In genomic region chr10:109956454-109957091, GRCh38 we compare ENCODE assay signal across 8 cellular contexts. TPM values are rescaled to one million over a fixed set of nuclear protein-coding genes. Genes with fewer than 3 reads are reported as not detected.
DNase-seq lines count a peak whose midpoint lies in the region; ATAC-seq and TF ChIP-seq lines count a peak whose summit lies in the region.

No MANE protein-coding gene starts in this region.

- no peak overlapping the region for H4K91ac ChIP-seq in IMR-90 (ENCODE audit: insufficient read depth, low read depth, low read length)

- H3K4me3 Mint-ChIP-seq in stimulated activated naive CD8-positive, alpha-beta T cell treated with anti-CD3 and anti-CD28 coated beads, Interleukin-15, amount 100 ng/mL, for 72 hours = no peak overlapping the region

- no peak overlapping the region for H3K4ac ChIP-seq in IMR-90 (ENCODE audit: low read depth, low read length)

- H3K27ac Mint-ChIP-seq in stimulated activated naive CD8-positive, alpha-beta T cell treated with anti-CD3 and anti-CD28 coated beads, Interleukin-15, amount 100 ng/mL, for 72 hours = no peak overlapping the region

- H3K79me1 ChIP-seq in IMR-90 (ENCODE audit: low read depth in 1 of 2, low read length in 2 of 2) = no peaks in the 10 kb centered on the region

- H3K14ac ChIP-seq in IMR-90 (replicated peaks; ENCODE audit: low read depth, low read length) = no peak overlapping the region

- in situ Hi-C loops in IMR-90 (cut with MboI; ENCODE audit: low sequenced_read_pairs) = no loop called here

- dilution Hi-C loops in IMR-90 (cut with HindIII; ENCODE audit: low sequenced_read_pairs, unreplicated experiment) = no loop called here

- intact Hi-C loops in IMR-90 (cut with micrococcal nuclease) (no loop called here), right cardiac atrium (cut with DNase I) (loop anchor here in 1 of 4 donors (10.0 kb wide), 1 partner anchor 72 kb away; no protein-coding TSS in a partner anchor), vagina (cut with DNase I) (no loop called here)

- H3K9me3 Mint-ChIP-seq in stimulated activated naive CD8-positive, alpha-beta T cell treated with anti-CD3 and anti-CD28 coated beads, Interleukin-15, amount 100 ng/mL, for 72 hours = no peaks in the 10 kb centered on the region

- no peak overlapping the region for H3K4me2 ChIP-seq in IMR-90 (ENCODE audit: low read depth, low read length)

- POLR2A ChIA-PET in GM10248 (lab: Yijun Ruan, JAX) = no interaction called here
- POLR2A ChIA-PET in IMR-90 (lab: Charles Lee; ENCODE audit: unreplicated experiment) = no interaction called here

- no peak overlapping the region for H4K8ac ChIP-seq in IMR-90 (ENCODE audit: low read depth in 2 of 2, low read length in 2 of 2)

- H3K4me1 Mint-ChIP-seq in stimulated activated naive CD8-positive, alpha-beta T cell treated with anti-CD3 and anti-CD28 coated beads, Interleukin-15, amount 100 ng/mL, for 72 hours = peaks cover 9% of the 10 kb centered on the region

- peak; percentile 70 for TF ChIP-seq RAD21 in IMR-90 (IDR thresholded peaks at IDR 0.05; ENCODE audit: low read length)

- no peak overlapping the region for H2BK20ac ChIP-seq in IMR-90 (ENCODE audit: low read depth, low read length)

- no peak overlapping the region for H3K56ac ChIP-seq in IMR-90 (ENCODE audit: extremely low read depth, insufficient read depth, low read length)

- H3K27me3 ChIP-seq in IMR-90 (ENCODE audit: control insufficient read depth, insufficient read depth, low read length) (no peaks in the 10 kb centered on the region), right cardiac atrium (ENCODE audit: control insufficient read depth, insufficient read depth) (no peaks in the 10 kb centered on the region), vagina (no peaks in the 10 kb centered on the region)

- H3K9me1 ChIP-seq in IMR-90 (ENCODE audit: insufficient read depth, low read length) = 0 out of 2 replicates have a peak, but pooled peaks cover 2% of the 10 kb centered on the region

- no peak overlapping the region for H4K5ac ChIP-seq in IMR-90 (ENCODE audit: low read depth, low read length)

- no peak overlapping the region for H3K23ac ChIP-seq in IMR-90 (ENCODE audit: low read depth, low read length)

- peaks cover 3% of the 10 kb centered on the region for H3K4me1 ChIP-seq in IMR-90 (ENCODE audit: control insufficient read depth, insufficient read depth, low read length)
- no peaks in the 10 kb centered on the region for H3K4me1 ChIP-seq in right cardiac atrium (ENCODE audit: control insufficient read depth, insufficient read depth, low read length)
- H3K4me1 ChIP-seq in vagina = no peaks in the 10 kb centered on the region

- H4K20me1 ChIP-seq in IMR-90 (ENCODE audit: insufficient read depth, low read length) = no peaks in the 10 kb centered on the region

- H3K4me3 ChIP-seq in AG09309 (ENCODE audit: control insufficient read depth, low read depth, low read length) = no peak overlapping the region
- no peak overlapping the region for H3K4me3 ChIP-seq in IMR-90 (ENCODE audit: insufficient read depth, low read depth, low read length)
- H3K4me3 ChIP-seq in right cardiac atrium (ENCODE audit: low read length) = no peak overlapping the region
- no peak overlapping the region for H3K4me3 ChIP-seq in vagina

- H3K9me3 ChIP-seq in IMR-90 (ENCODE audit: control insufficient read depth, insufficient read depth, low read length) = no peaks in the 10 kb centered on the region; the same call in 1 of the 2 replicates
- H3K9me3 ChIP-seq in right cardiac atrium (ENCODE audit: control insufficient read depth, low read length) = no peaks in the 10 kb centered on the region
- H3K9me3 ChIP-seq in vagina = no peaks in the 10 kb centered on the region

- no peak overlapping the region for H2AK9ac ChIP-seq in IMR-90 (replicated peaks; ENCODE audit: low read depth, low read length, poor library complexity)

- TF ChIP-seq POLR2A in IMR-90 (IDR thresholded peaks at IDR 0.05; ENCODE audit: low read depth, low read length) (no peak), vagina (IDR thresholded peaks at IDR 0.05) (no peak)

- no CpG with 5 or more reads among the region's 2 CpGs for WGBS in IMR-90 (ENCODE audit: extremely low coverage in 2 of 2, insufficient read length in 1 of 2), 2 experiments
- 97% methylated on average over 2 of the region's 2 CpGs for WGBS in right cardiac atrium

- H2BK5ac ChIP-seq in IMR-90 (ENCODE audit: low read depth, low read length, poor library complexity, severe bottlenecking) = no peak overlapping the region

- no peak overlapping the region for H2AK5ac ChIP-seq in IMR-90 (ENCODE audit: low read depth, low read length)

- H3K36me3 ChIP-seq in IMR-90 (ENCODE audit: control insufficient read depth, insufficient read depth, low read length) (no peaks in the 10 kb centered on the region), vagina (no peaks in the 10 kb centered on the region)

- no peak overlapping the region for H2BK120ac ChIP-seq in IMR-90 (ENCODE audit: low read depth, low read length)

- H3K27ac ChIP-seq in IMR-90 (ENCODE audit: insufficient read depth, low read length) (no peak overlapping the region), VCaP (no peak overlapping the region), right cardiac atrium (ENCODE audit: low read length) (no peak overlapping the region), vagina (no peak overlapping the region)

- no peaks in the 10 kb centered on the region for H3K27me3 Mint-ChIP-seq in stimulated activated naive CD8-positive, alpha-beta T cell treated with anti-CD3 and anti-CD28 coated beads, Interleukin-15, amount 100 ng/mL, for 72 hours

- ATAC-seq in IMR-90 (ENCODE audit: low read depth) (peak; percentile 68; the same call in 1 of the 2 replicates), right cardiac atrium (peak; percentile 43 to 50)
- ATAC-seq in stimulated activated naive CD8-positive, alpha-beta T cell treated with anti-CD3 and anti-CD28 coated beads, Interleukin-15, amount 100 ng/mL, for 72 hours = peak; percentile 82

- no peak overlapping the region for H2BK15ac ChIP-seq in IMR-90 (ENCODE audit: low read depth, low read length)

- TF ChIP-seq CTCF in AG09309 (IDR thresholded peaks at IDR 0.05; ENCODE audit: control insufficient read depth, insufficient read depth, low read depth, low read length, missing control alignments) (peak; percentile 63), GM10248 (IDR thresholded peaks at IDR 0.05; ENCODE audit: control extremely low read depth, extremely low read depth, low read depth, missing control alignments) (peak; percentile 67), IMR-90 (conservative IDR thresholded peaks at IDR 0.05; ENCODE audit: low read depth, low read length) (peak; percentile 52), VCaP (conservative IDR thresholded peaks at IDR 0.05) (peak; percentile 57; the same call in 1 of the 2 replicates), vagina (IDR thresholded peaks at IDR 0.05) (no peak)

- DNase-seq in AG09309 (ENCODE audit: low read depth) (no peak), GM10248 (ENCODE audit: extremely low spot score) (peak; percentile 62), H4 (ENCODE audit: low spot score) (peak; percentile 68), IMR-90 (peak; percentile 52), right cardiac atrium (no peak), vagina (ENCODE audit: extremely low spot score in 2 of 2) (no peak)
- peak; percentile 17 to 49 for DNase-seq in stimulated activated naive CD8-positive, alpha-beta T cell treated with anti-CD3 and anti-CD28 coated beads, Interleukin-15, amount 100 ng/mL, for 72 hours

- H3K18ac ChIP-seq in IMR-90 (ENCODE audit: low read depth, low read length) = no peak overlapping the region

- H3K9ac ChIP-seq in IMR-90 (ENCODE audit: low read depth, low read length) = no peak overlapping the region

- CTCF ChIA-PET in GM10248 (lab: Yijun Ruan, JAX) (interaction anchor here (0.7 to 2.7 kb wide), 12 partner anchors 8 to 76 kb away, joined by 3 to 13 read pairs (median 5); no protein-coding TSS in a partner anchor), IMR-90 (lab: Yijun Ruan, JAX) (no interaction called here)

- BruUV-seq in IMR-90 (replicated peaks; lab: Mats Ljungman, UMichigan) = no TSS peak

- no peak overlapping the region for H2AFZ ChIP-seq in IMR-90 (replicated peaks; ENCODE audit: low read length, poor library complexity)

TF ChIP-seq in IMR-90, 13 proteins besides CTCF, POLR2A, EP300 and RAD21:
- TF ChIP-seq SMC3 (IDR thresholded peaks at IDR 0.05; ENCODE audit: low read depth, low read length) (peak; percentile 65), USF2 (IDR thresholded peaks at IDR 0.05; ENCODE audit: low read depth, low read length) (no peak)

RNA-seq across cellular contexts. Expression of gene XPNPEP1, which starts 33.3 kb away (rescaled TPM):
- total RNA-seq in H4 (2014; rRNA removed; shearing (Covaris generic)) = 90.9 and 123 TPM in 2 replicates
- total RNA-seq in IMR-90 (2012; rRNA removed) (136 and 164 TPM in 2 replicates), right cardiac atrium (10 to 100 TPM; 36.9 to 47.4 (median 39.1) TPM), vagina (90.4 TPM)
- polyA plus RNA-seq in IMR-90 (2012; rRNA removed) (311 and 378 TPM in 2 replicates), right cardiac atrium (20.7 TPM)
- 71.3 and 117 TPM in 2 replicates for polyA plus RNA-seq in IMR-90 (2012; cell fraction: cytosol; rRNA removed)
- polyA plus RNA-seq in IMR-90 (2012; cell fraction: nucleus; rRNA removed; ENCODE audit: low replicate concordance) = 84.0 and 137 TPM in 2 replicates

RNA-seq across cellular contexts. Expression of gene ADD3, which starts 51.2 kb away (rescaled TPM):
- 457 and 546 TPM in 2 replicates for total RNA-seq in H4 (2014; rRNA removed; shearing (Covaris generic))
- total RNA-seq in IMR-90 (2012; rRNA removed) = 137 and 212 TPM in 2 replicates
- 138 and 153 TPM in 2 replicates for polyA plus RNA-seq in IMR-90 (2012; rRNA removed)
- polyA plus RNA-seq in IMR-90 (2012; cell fraction: cytosol; rRNA removed) = 10.8 and 15.8 TPM in 2 replicates
- polyA plus RNA-seq in IMR-90 (2012; cell fraction: nucleus; rRNA removed; ENCODE audit: low replicate concordance) = 20.6 and 239 TPM in 2 replicates
- total RNA-seq in right cardiac atrium = 100 to 1,000 TPM; 113 to 146 (median 124) TPM
- polyA plus RNA-seq in right cardiac atrium = 47.4 TPM
- total RNA-seq in vagina = 114 TPM

Comparison
In these comparisons a context has a peak if more than half of its experiments do, and no peak if none do; other contexts are left out.
1. DNase-seq: peak in GM10248 (single experiment), H4 (single experiment), IMR-90 (single experiment) and stimulated activated naive CD8-positive, alpha-beta T cell treated with anti-CD3 and anti-CD28 coated beads, Interleukin-15, amount 100 ng/mL, for 72 hours (2 of 2); none in AG09309 (single experiment), right cardiac atrium (0 of 3) and vagina (0 of 2).
2. CTCF ChIP-seq: peak in AG09309 (single experiment), GM10248 (single experiment), IMR-90 (single experiment) and VCaP (single experiment); none in vagina (0 of 3).
3. Peak in every context shown above with its lines, with median percentiles within 50 percentile points of each other: ATAC-seq.